In the genomic region with DNA sequence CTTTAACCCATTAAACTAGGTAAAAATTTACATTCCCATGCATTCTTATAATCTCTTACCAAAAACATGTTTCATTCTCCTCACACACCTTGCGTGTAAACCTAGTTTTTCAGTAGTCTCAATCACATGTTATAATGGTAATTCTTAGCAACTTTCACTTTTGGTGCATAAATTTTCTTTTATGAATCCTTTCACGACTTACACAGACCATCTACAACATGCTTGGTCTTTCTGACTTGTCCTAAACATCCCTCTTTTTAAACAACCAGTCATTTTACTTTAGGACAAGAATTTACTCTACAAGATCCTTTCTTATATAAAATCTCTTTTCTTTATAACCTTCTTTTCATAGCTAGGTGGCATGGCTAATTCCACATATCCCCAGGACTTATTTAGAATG, we compare ENCODE assay signal across 1 cellular context.
TF ChIP-seq lines count a peak whose summit lies in the region.

No MANE protein-coding gene starts in this region.

TF ChIP-seq in HEK293, 187 proteins besides CTCF, POLR2A, EP300 and RAD21 (continued from another document and continues in another):
- TF ChIP-seq REST (tag by site-specific recombination; IDR thresholded peaks at IDR 0.05) = no peak
- no peak for TF ChIP-seq GFI1B (tag by site-specific recombination; IDR thresholded peaks at IDR 0.05)
- TF ChIP-seq HOXA7 (CRISPR knock-in tag; IDR thresholded peaks at IDR 0.05; ENCODE audit: borderline replicate concordance) = no peak
- no peak for TF ChIP-seq ZNF2 (tag by site-specific recombination; IDR thresholded peaks at IDR 0.05)
- TF ChIP-seq, protein P1, sequence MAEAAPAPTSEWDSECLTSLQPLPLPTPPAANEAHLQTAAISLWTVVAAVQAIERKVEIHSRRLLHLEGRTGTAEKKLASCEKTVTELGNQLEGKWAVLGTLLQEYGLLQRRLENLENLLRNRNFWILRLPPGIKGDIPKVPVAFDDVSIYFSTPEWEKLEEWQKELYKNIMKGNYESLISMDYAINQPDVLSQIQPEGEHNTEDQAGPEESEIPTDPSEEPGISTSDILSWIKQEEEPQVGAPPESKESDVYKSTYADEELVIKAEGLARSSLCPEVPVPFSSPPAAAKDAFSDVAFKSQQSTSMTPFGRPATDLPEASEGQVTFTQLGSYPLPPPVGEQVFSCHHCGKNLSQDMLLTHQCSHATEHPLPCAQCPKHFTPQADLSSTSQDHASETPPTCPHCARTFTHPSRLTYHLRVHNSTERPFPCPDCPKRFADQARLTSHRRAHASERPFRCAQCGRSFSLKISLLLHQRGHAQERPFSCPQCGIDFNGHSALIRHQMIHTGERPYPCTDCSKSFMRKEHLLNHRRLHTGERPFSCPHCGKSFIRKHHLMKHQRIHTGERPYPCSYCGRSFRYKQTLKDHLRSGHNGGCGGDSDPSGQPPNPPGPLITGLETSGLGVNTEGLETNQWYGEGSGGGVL (tag by site-specific recombination; IDR thresholded peaks at IDR 0.05) = no peak
- no peak for TF ChIP-seq ZNF341 (tag by site-specific recombination; IDR thresholded peaks at IDR 0.05; ENCODE audit: low read depth)
- TF ChIP-seq, protein P2, sequence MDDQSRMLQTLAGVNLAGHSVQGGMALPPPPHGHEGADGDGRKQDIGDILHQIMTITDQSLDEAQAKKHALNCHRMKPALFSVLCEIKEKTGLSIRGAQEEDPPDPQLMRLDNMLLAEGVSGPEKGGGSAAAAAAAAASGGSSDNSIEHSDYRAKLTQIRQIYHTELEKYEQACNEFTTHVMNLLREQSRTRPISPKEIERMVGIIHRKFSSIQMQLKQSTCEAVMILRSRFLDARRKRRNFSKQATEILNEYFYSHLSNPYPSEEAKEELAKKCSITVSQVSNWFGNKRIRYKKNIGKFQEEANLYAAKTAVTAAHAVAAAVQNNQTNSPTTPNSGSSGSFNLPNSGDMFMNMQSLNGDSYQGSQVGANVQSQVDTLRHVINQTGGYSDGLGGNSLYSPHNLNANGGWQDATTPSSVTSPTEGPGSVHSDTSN (CRISPR knock-in tag; IDR thresholded peaks at IDR 0.05) = no peak
- TF ChIP-seq ZNF211 (tag by site-specific recombination; IDR thresholded peaks at IDR 0.05; ENCODE audit: low read depth) = no peak
- TF ChIP-seq GLI4 (tag by site-specific recombination; IDR thresholded peaks at IDR 0.05) = no peak
- no peak for TF ChIP-seq ZNF24 (tag by site-specific recombination; IDR thresholded peaks at IDR 0.05)
- TF ChIP-seq, protein P3, sequence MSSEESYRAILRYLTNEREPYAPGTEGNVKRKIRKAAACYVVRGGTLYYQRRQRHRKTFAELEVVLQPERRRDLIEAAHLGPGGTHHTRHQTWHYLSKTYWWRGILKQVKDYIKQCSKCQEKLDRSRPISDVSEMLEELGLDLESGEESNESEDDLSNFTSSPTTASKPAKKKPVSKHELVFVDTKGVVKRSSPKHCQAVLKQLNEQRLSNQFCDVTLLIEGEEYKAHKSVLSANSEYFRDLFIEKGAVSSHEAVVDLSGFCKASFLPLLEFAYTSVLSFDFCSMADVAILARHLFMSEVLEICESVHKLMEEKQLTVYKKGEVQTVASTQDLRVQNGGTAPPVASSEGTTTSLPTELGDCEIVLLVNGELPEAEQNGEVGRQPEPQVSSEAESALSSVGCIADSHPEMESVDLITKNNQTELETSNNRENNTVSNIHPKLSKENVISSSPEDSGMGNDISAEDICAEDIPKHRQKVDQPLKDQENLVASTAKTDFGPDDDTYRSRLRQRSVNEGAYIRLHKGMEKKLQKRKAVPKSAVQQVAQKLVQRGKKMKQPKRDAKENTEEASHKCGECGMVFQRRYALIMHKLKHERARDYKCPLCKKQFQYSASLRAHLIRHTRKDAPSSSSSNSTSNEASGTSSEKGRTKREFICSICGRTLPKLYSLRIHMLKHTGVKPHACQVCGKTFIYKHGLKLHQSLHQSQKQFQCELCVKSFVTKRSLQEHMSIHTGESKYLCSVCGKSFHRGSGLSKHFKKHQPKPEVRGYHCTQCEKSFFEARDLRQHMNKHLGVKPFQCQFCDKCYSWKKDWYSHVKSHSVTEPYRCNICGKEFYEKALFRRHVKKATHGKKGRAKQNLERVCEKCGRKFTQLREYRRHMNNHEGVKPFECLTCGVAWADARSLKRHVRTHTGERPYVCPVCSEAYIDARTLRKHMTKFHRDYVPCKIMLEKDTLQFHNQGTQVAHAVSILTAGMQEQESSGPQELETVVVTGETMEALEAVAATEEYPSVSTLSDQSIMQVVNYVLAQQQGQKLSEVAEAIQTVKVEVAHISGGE (tag by site-specific recombination; conservative IDR thresholded peaks at IDR 0.05; ENCODE audit: low read depth) = no peak
- TF ChIP-seq, protein P4, sequence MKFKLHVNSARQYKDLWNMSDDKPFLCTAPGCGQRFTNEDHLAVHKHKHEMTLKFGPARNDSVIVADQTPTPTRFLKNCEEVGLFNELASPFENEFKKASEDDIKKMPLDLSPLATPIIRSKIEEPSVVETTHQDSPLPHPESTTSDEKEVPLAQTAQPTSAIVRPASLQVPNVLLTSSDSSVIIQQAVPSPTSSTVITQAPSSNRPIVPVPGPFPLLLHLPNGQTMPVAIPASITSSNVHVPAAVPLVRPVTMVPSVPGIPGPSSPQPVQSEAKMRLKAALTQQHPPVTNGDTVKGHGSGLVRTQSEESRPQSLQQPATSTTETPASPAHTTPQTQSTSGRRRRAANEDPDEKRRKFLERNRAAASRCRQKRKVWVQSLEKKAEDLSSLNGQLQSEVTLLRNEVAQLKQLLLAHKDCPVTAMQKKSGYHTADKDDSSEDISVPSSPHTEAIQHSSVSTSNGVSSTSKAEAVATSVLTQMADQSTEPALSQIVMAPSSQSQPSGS (tag by site-specific recombination; IDR thresholded peaks at IDR 0.05; ENCODE audit: low read depth) = no peak
- TF ChIP-seq SP7 (tag by site-specific recombination; IDR thresholded peaks at IDR 0.05) = no peak
- TF ChIP-seq PRDM1 (tag by site-specific recombination; IDR thresholded peaks at IDR 0.05) = peak; percentile 52; the same call in 1 of the 2 replicates
- TF ChIP-seq ZSCAN18 (tag by site-specific recombination; IDR thresholded peaks at IDR 0.05) = no peak
- TF ChIP-seq ZNF704 (tag by site-specific recombination; IDR thresholded peaks at IDR 0.05) = no peak
- TF ChIP-seq ZEB2 (tag by site-specific recombination; IDR thresholded peaks at IDR 0.05) = no peak
- no peak for TF ChIP-seq YY2 (tag by site-specific recombination; IDR thresholded peaks at IDR 0.05)
- TF ChIP-seq ZNF747 (tag by site-specific recombination; IDR thresholded peaks at IDR 0.05) = no peak
- TF ChIP-seq ZNF501 (tag by site-specific recombination; IDR thresholded peaks at IDR 0.05) = no peak
- no peak for TF ChIP-seq ZNF513 (tag by site-specific recombination; IDR thresholded peaks at IDR 0.05)
- no peak for TF ChIP-seq ZNF585B (tag by site-specific recombination; IDR thresholded peaks at IDR 0.05)
- TF ChIP-seq ZNF776 (tag by site-specific recombination; IDR thresholded peaks at IDR 0.05; ENCODE audit: borderline replicate concordance) = no peak
- no peak for TF ChIP-seq ZNF664 (tag by site-specific recombination; IDR thresholded peaks at IDR 0.05)
- 0 out of 2 replicates have a peak, but pooled peaks have one; percentile 10 for TF ChIP-seq ZNF677 (tag by site-specific recombination; IDR thresholded peaks at IDR 0.05)
- TF ChIP-seq ZNF768 (tag by site-specific recombination; IDR thresholded peaks at IDR 0.05) = no peak
- no peak for TF ChIP-seq MZF1 (tag by site-specific recombination; IDR thresholded peaks at IDR 0.05; ENCODE audit: borderline replicate concordance)
- no peak for TF ChIP-seq ZNF423 (tag by site-specific recombination; IDR thresholded peaks at IDR 0.05)
- TF ChIP-seq ZNF610 (tag by site-specific recombination; IDR thresholded peaks at IDR 0.05; ENCODE audit: borderline replicate concordance) = peak; percentile 81
- TF ChIP-seq MYNN (tag by site-specific recombination; IDR thresholded peaks at IDR 0.05; ENCODE audit: borderline replicate concordance) = no peak
- TF ChIP-seq ZNF555 (tag by site-specific recombination; conservative IDR thresholded peaks at IDR 0.05) = 0 out of 2 replicates have a peak, but pooled peaks have one; percentile 5
- TF ChIP-seq SCRT2 (tag by site-specific recombination; IDR thresholded peaks at IDR 0.05) = no peak
- TF ChIP-seq ZNF114 (tag by site-specific recombination; IDR thresholded peaks at IDR 0.05) = no peak
- no peak for TF ChIP-seq ZNF670 (tag by site-specific recombination; IDR thresholded peaks at IDR 0.05; ENCODE audit: low read depth)
- TF ChIP-seq, protein P5, sequence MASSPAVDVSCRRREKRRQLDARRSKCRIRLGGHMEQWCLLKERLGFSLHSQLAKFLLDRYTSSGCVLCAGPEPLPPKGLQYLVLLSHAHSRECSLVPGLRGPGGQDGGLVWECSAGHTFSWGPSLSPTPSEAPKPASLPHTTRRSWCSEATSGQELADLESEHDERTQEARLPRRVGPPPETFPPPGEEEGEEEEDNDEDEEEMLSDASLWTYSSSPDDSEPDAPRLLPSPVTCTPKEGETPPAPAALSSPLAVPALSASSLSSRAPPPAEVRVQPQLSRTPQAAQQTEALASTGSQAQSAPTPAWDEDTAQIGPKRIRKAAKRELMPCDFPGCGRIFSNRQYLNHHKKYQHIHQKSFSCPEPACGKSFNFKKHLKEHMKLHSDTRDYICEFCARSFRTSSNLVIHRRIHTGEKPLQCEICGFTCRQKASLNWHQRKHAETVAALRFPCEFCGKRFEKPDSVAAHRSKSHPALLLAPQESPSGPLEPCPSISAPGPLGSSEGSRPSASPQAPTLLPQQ (tag by site-specific recombination; IDR thresholded peaks at IDR 0.05) = no peak
- TF ChIP-seq, protein P6, sequence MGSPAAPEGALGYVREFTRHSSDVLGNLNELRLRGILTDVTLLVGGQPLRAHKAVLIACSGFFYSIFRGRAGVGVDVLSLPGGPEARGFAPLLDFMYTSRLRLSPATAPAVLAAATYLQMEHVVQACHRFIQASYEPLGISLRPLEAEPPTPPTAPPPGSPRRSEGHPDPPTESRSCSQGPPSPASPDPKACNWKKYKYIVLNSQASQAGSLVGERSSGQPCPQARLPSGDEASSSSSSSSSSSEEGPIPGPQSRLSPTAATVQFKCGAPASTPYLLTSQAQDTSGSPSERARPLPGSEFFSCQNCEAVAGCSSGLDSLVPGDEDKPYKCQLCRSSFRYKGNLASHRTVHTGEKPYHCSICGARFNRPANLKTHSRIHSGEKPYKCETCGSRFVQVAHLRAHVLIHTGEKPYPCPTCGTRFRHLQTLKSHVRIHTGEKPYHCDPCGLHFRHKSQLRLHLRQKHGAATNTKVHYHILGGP (tag by site-specific recombination; IDR thresholded peaks at IDR 0.05) = no peak
- TF ChIP-seq ZNF544 (tag by site-specific recombination; IDR thresholded peaks at IDR 0.05) = no peak
- TF ChIP-seq ZBTB7A (tag by site-specific recombination; IDR thresholded peaks at IDR 0.05; ENCODE audit: low read depth) = no peak
- TF ChIP-seq ZNF146 (tag by site-specific recombination; IDR thresholded peaks at IDR 0.05) = no peak
- no peak for TF ChIP-seq ZNF488 (tag by site-specific recombination; IDR thresholded peaks at IDR 0.05)
